Comparison of ENCODE assay signal across 10 cellular contexts in the genomic region with DNA sequence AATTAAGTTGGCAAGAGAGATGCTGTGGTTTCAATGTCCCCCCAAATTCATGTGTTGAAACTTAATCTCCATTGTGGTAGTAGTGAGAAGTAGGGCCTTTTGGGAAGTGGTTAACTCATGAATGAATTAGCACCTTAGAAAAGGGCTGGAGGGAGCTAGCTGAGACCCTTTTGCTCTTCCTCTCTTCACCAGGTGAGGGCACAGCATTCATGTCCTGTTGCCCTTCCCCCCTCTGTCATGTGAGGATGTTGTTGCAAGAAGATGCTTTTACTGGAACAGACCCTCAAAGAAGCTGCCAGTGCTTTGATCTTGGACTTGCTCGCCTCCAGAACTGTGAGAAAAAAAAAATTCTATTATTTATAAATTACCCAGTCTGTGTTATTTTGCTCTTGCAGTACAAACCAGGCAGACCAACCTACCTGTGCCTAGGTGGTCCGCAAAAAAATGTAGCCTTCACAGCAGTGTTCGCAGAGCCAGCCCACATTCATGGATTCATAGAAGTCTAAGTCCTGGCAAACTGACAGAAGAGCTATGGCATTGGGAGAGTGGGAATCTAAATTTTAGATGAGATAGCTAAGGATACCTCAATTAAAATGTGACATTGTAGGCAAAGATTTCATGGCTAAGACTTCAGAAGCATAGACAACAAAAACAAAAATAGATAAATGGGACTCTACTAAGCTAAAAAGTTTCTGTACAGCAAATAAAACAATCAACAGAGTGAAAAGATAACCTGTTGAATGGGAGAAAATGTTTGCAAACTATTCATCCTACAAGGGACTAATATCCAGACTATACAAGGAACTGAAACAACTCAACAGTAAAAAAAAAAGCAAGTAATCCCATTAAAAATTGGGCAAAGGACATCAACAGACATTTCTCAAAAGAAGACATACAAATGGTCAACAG. TPM values are rescaled to one million over a fixed set of nuclear protein-coding genes. Genes with fewer than 3 reads are reported as not detected.
DNase-seq lines count a peak whose midpoint lies in the region; TF ChIP-seq lines count a peak whose summit lies in the region.
"Had no signal": no experiment of that assay in that cellular context is flagged by ENCODE, and none has a peak within 500 bp of the region (broad histone marks: within the 10 kb centered on the region; RNA-seq: fewer than 3 reads in every experiment).

No MANE protein-coding gene starts in this region.

- in situ Hi-C loops in astrocyte of the cerebellum (cut with HindIII; ENCODE audit: low sequenced_read_pairs): no loop called here

- H3K36me3 Mint-ChIP-seq in progenitor cell of endocrine pancreas (ENCODE audit: insufficient read depth): no peaks in the 10 kb centered on the region

- no peaks in the 10 kb centered on the region for H3K4me1 Mint-ChIP-seq in progenitor cell of endocrine pancreas (ENCODE audit: low read depth)

- DNase-seq in SKM-1 treated with dmso at 0.1 percent for 144 hours (lab: John Stamatoyannopoulos, UW; ENCODE audit: unreplicated experiment) (peak; percentile 6), SKM-1 (lab: John Stamatoyannopoulos, UW; ENCODE audit: unreplicated experiment) (no peak), astrocyte of the cerebellum (ENCODE audit: low read depth) (no peak), progenitor cell of endocrine pancreas (ENCODE audit: low spot score, unreplicated experiment) (no peak), NCI-H2196 treated with DMSO at 0.1 percent for 48 hours (lab: John Stamatoyannopoulos, UW; ENCODE audit: unreplicated experiment) (no peak), NCI-H146 (lab: John Stamatoyannopoulos, UW) (no peak)
- DNase-seq in Jurkat, Clone E6-1 (ENCODE audit: low read depth, low spot score): peak; percentile 41
- no peak for DNase-seq in activated CD4-positive, alpha-beta T cell treated with anti-CD3 and anti-CD28 coated beads, Interleukin-2, amount 50 U/mL, for 1 hour
- DNase-seq: effector CD8-positive, alpha-beta T cell; mesenchymal stem cell had no signal

- TF ChIP-seq CTCF in astrocyte of the cerebellum (IDR thresholded peaks at IDR 0.05; ENCODE audit: low read depth, low read length, missing control alignments): peak; percentile 19
- peak; percentile 47 for TF ChIP-seq CTCF in progenitor cell of endocrine pancreas (IDR thresholded peaks at IDR 0.05; ENCODE audit: unreplicated experiment)

- H3K4me3 ChIP-seq in Jurkat, Clone E6-1 (ENCODE audit: low read length): no peak overlapping the region
- no peak overlapping the region for H3K4me3 ChIP-seq in astrocyte of the cerebellum (ENCODE audit: low read depth, low read length)

- H3K27ac Mint-ChIP-seq in progenitor cell of endocrine pancreas: no peak overlapping the region

- no peaks in the 10 kb centered on the region for H3K27me3 Mint-ChIP-seq in progenitor cell of endocrine pancreas

- no peaks in the 10 kb centered on the region for H3K9me3 Mint-ChIP-seq in progenitor cell of endocrine pancreas (ENCODE audit: low read depth)

- no peak overlapping the region for H3K4me3 Mint-ChIP-seq in progenitor cell of endocrine pancreas (ENCODE audit: low read depth)

RNA-seq across cellular contexts. Expression of a gene that starts 32.0 kb away (rescaled TPM):
- 3.5 TPM for polyA plus RNA-seq in Jurkat, Clone E6-1 (2012; ENCODE audit: insufficient read depth, insufficient read length)
- 10.9 and 12.7 TPM in 2 replicates for total RNA-seq in progenitor cell of endocrine pancreas

RNA-seq across cellular contexts. Expression of a gene that starts 55.6 kb away (rescaled TPM):
- 14.4 TPM for polyA plus RNA-seq in Jurkat, Clone E6-1 (2012; ENCODE audit: insufficient read depth, insufficient read length)
- total RNA-seq in progenitor cell of endocrine pancreas: 44.3 and 44.7 TPM in 2 replicates

Comparison
In these comparisons a context has a peak if more than half of its experiments do, and no peak if none do; other contexts are left out.
1. DNase-seq: peak in SKM-1 treated with dmso at 0.1 percent for 144 hours (single experiment) and Jurkat, Clone E6-1 (single experiment); none in SKM-1 (single experiment), astrocyte of the cerebellum (single experiment), progenitor cell of endocrine pancreas (single experiment), NCI-H2196 treated with DMSO at 0.1 percent for 48 hours (single experiment), activated CD4-positive, alpha-beta T cell treated with anti-CD3 and anti-CD28 coated beads, Interleukin-2, amount 50 U/mL, for 1 hour (single experiment) and NCI-H146 (single experiment).